Comparison of ENCODE assay signal across 28 cellular contexts in the genomic region with DNA sequence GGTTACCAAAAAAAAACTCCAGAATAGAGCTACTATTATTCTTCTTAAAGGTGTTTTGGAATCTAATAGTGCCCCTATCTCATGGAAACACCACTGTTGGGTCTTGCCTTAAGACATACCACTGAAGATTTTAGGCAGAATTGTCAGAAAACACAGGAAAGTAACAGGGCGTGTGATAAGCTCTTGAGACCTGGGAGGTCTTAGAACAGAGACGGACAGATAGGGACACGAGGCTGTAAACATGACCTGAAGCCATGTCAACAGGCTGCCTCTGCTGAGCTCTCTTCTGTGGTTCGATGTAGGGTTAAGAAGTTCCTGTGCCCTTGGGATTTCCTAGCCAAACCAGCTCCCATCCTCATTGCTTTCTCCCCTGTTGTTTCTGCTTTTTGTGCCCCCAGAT.
"Had no signal": no experiment of that assay in that cellular context is flagged by ENCODE, and none has a peak within 500 bp of the region (broad histone marks: within the 10 kb centered on the region; RNA-seq: fewer than 3 reads in every experiment).

No MANE protein-coding gene starts in this region.

- FAIRE-seq: bronchial epithelial cell, colon, kidney had no signal

- H3K27me3 ChIP-seq: heart left ventricle, ovary, thyroid gland, upper lobe of left lung, vagina had no signal

- H3K27ac Mint-ChIP-seq: activated B cell treated with CpG ODN at 0.5 μM for 24 hours; activated CD8-positive, alpha-beta T cell treated with anti-CD3 and anti-CD28 coated beads for 36 hours; activated naive CD4-positive, alpha-beta T cell treated with anti-CD3 and anti-CD28 coated beads, Interleukin-2, amount 50 U/mL, for 72 hours; naive thymus-derived CD4-positive, alpha-beta T cell; stimulated activated naive CD8-positive, alpha-beta T cell treated with anti-CD3 and anti-CD28 coated beads, Interleukin-15, amount 100 ng/mL, for 72 hours had no signal

- H3K4me1 ChIP-seq: prostate gland, thyroid gland had no signal

- H3K4me1 Mint-ChIP-seq: activated B cell treated with CpG ODN at 0.5 μM for 24 hours; stimulated activated naive CD8-positive, alpha-beta T cell treated with anti-CD3 and anti-CD28 coated beads, Interleukin-15, amount 100 ng/mL, for 72 hours had no signal

- H3K9me3 ChIP-seq: heart left ventricle, ovary, prostate gland, thyroid gland, upper lobe of left lung, vagina had no signal

- H3K27ac ChIP-seq: ovary, prostate gland, skin epidermis, thyroid gland, vagina had no signal

- H3K36me3 ChIP-seq: heart left ventricle, ovary, prostate gland, thyroid gland, upper lobe of left lung, vagina had no signal

- DNase-seq: activated B cell treated with CpG ODN at 0.5 μM for 24 hours; activated CD4-positive, alpha-beta T cell treated with anti-CD3 and anti-CD28 coated beads, Interleukin-2, amount 50 U/mL, for 1 hour; activated CD8-positive, alpha-beta T cell treated with anti-CD3 and anti-CD28 coated beads for 36 hours; activated naive CD4-positive, alpha-beta T cell; activated T-cell treated with anti-CD3 and anti-CD28 coated beads, Interleukin-2, amount 50 U/mL, for 4 hours; effector CD8-positive, alpha-beta T cell; heart left ventricle; hypothalamus; immature natural killer cell; kidney; left colon; midbrain; naive thymus-derived CD4-positive, alpha-beta T cell; ovary; retina; stimulated activated CD4-positive, alpha-beta T cell treated with anti-CD3 and anti-CD28 coated beads, Interleukin-12 subunit alpha, Interleukin-12 subunit beta, amount 100 ng/mL, for 4 hours; stimulated activated CD4-positive, alpha-beta T cell treated with anti-CD3 and anti-CD28 coated beads, Interleukin-4, amount 100 ng/mL, for 1 hour; stimulated activated naive CD8-positive, alpha-beta T cell treated with anti-CD3 and anti-CD28 coated beads, Interleukin-15, amount 100 ng/mL, for 72 hours; thyroid gland; upper lobe of left lung had no signal

- H3K4me3 Mint-ChIP-seq: activated B cell treated with CpG ODN at 0.5 μM for 24 hours; activated CD8-positive, alpha-beta T cell treated with anti-CD3 and anti-CD28 coated beads for 36 hours; activated T-cell treated with anti-CD3 and anti-CD28 coated beads, Interleukin-2, amount 50 U/mL, for 4 hours; central memory CD8-positive, alpha-beta T cell; immature natural killer cell; naive thymus-derived CD4-positive, alpha-beta T cell; stimulated activated naive CD8-positive, alpha-beta T cell treated with anti-CD3 and anti-CD28 coated beads, Interleukin-15, amount 100 ng/mL, for 72 hours had no signal

- H3K27me3 Mint-ChIP-seq: activated B cell treated with CpG ODN at 0.5 μM for 24 hours; central memory CD8-positive, alpha-beta T cell; naive thymus-derived CD4-positive, alpha-beta T cell had no signal

- H3K4me3 ChIP-seq: heart left ventricle, ovary, prostate gland, skin epidermis, thyroid gland, upper lobe of left lung, vagina had no signal

- H3K9me3 Mint-ChIP-seq: activated B cell treated with CpG ODN at 0.5 μM for 24 hours; activated T-cell treated with anti-CD3 and anti-CD28 coated beads, Interleukin-2, amount 50 U/mL, for 4 hours; central memory CD8-positive, alpha-beta T cell; stimulated activated naive CD8-positive, alpha-beta T cell treated with anti-CD3 and anti-CD28 coated beads, Interleukin-15, amount 100 ng/mL, for 72 hours had no signal

- H3K36me3 Mint-ChIP-seq: activated naive CD4-positive, alpha-beta T cell treated with anti-CD3 and anti-CD28 coated beads, Interleukin-2, amount 50 U/mL, for 72 hours; immature natural killer cell had no signal

- ATAC-seq: activated CD8-positive, alpha-beta T cell treated with anti-CD3 and anti-CD28 coated beads for 36 hours; activated naive CD4-positive, alpha-beta T cell treated with anti-CD3 and anti-CD28 coated beads, Interleukin-2, amount 50 U/mL, for 72 hours; activated T-cell treated with anti-CD3 and anti-CD28 coated beads, Interleukin-2, amount 50 U/mL, for 4 hours; heart left ventricle; left colon; naive thymus-derived CD4-positive, alpha-beta T cell; sciatic nerve; stimulated activated naive CD8-positive, alpha-beta T cell treated with anti-CD3 and anti-CD28 coated beads, Interleukin-15, amount 100 ng/mL, for 72 hours had no signal
